Comparison of ENCODE assay signal across 27 cellular contexts in the genomic region with DNA sequence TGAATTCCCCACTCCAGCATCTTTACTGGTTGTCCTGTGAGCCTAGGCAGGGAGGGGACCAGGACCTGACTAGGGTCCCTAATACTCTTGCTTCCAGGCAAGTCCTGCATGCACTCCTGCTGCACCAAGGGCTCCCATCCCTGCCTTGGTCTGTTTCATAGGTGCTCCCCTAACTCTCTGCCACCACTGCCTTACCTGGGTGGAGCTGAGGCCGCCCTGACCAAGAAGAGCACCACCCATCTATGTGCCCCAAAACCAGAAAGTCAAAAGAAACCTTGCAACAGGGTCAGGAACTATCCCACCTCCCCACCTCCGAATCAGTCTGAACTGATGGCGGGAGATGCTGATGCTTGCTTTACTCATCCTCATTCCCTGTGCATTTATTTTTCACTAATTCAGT. TPM values are rescaled to one million over a fixed set of nuclear protein-coding genes. Genes with fewer than 3 reads are reported as not detected.
"Had no signal": no experiment of that assay in that cellular context is flagged by ENCODE, and none has a peak within 500 bp of the region (broad histone marks: within the 10 kb centered on the region; RNA-seq: fewer than 3 reads in every experiment).

No MANE protein-coding gene starts in this region.

- H3K9me3 ChIP-seq: stomach, suprapubic skin, testis, thoracic aorta, thyroid gland, tibial artery, tibial nerve, transverse colon, upper lobe of left lung, upper lobe of right lung, uterus had no signal

- H3K4me3 ChIP-seq: suprapubic skin, testis, thoracic aorta, thyroid gland, tibial artery, tibial nerve, upper lobe of right lung, uterus had no signal

- DNase-seq: stimulated activated CD4-positive, alpha-beta T cell treated with anti-CD3 and anti-CD28 coated beads, Interleukin-2, amount 100 ng/mL, for 48 hours; stimulated activated CD4-positive, alpha-beta T cell treated with anti-CD3 and anti-CD28 coated beads, Interleukin-4, amount 100 ng/mL, for 1 hour; stimulated activated CD4-positive, alpha-beta T cell treated with anti-CD3 and anti-CD28 coated beads, Interleukin-4, amount 100 ng/mL, for 24 hours; stimulated activated CD4-positive, alpha-beta T cell treated with anti-CD3 and anti-CD28 coated beads, Interleukin-4, amount 100 ng/mL, for 4 hours; stimulated activated CD8-positive, alpha-beta memory T cell treated with anti-CD3 and anti-CD28 coated beads, Interleukin-4, amount 100 ng/mL, for 48 hours; stimulated activated naive B cell treated with anti-CD40 and anti-IgM and Interleukin-4, amounts not matched to agents 10 μg/mL and 1 μg/mL and 100 μg/mL, for 72 hours; stimulated activated naive CD4-positive, alpha-beta T cell; stimulated activated naive CD4-positive, alpha-beta T cell treated with Interleukin-2 at 50 U/mL for 16 hours; stimulated activated naive CD8-positive, alpha-beta T cell treated with anti-CD3 and anti-CD28 coated beads, Interleukin-15, amount 100 ng/mL, for 72 hours; stimulated activated naive CD8-positive, alpha-beta T cell treated with anti-CD3 and anti-CD28 coated beads, Interleukin-15, Interleukin-2, amounts not matched to agents 100 U/mL and 50 U/mL, for 24 hours; stomach; substantia nigra; testis; thyroid gland; tibial artery; transverse colon; trophoblast cell; upper lobe of left lung; upper lobe of right lung; uterus had no signal

- H3K27ac ChIP-seq: stomach, suprapubic skin, testis, thoracic aorta, thyroid gland, tibial artery, tibial nerve, transverse colon, upper lobe of left lung, upper lobe of right lung, uterus had no signal

- H3K4me1 ChIP-seq: suprapubic skin, testis, upper lobe of right lung, uterus had no signal

- H3K36me3 ChIP-seq: stomach, suprapubic skin, thoracic aorta, thyroid gland, tibial artery, tibial nerve, transverse colon, upper lobe of left lung, upper lobe of right lung, uterus had no signal

- H3K27me3 ChIP-seq: testis, thyroid gland had no signal

RNA-seq across cellular contexts. Expression of a gene that starts 23.6 kb away (rescaled TPM):
- total RNA-seq: stomach, subcutaneous adipose tissue, temporal lobe, tibial nerve, transverse colon, ureter, urinary bladder had no signal
